In the genomic region with DNA sequence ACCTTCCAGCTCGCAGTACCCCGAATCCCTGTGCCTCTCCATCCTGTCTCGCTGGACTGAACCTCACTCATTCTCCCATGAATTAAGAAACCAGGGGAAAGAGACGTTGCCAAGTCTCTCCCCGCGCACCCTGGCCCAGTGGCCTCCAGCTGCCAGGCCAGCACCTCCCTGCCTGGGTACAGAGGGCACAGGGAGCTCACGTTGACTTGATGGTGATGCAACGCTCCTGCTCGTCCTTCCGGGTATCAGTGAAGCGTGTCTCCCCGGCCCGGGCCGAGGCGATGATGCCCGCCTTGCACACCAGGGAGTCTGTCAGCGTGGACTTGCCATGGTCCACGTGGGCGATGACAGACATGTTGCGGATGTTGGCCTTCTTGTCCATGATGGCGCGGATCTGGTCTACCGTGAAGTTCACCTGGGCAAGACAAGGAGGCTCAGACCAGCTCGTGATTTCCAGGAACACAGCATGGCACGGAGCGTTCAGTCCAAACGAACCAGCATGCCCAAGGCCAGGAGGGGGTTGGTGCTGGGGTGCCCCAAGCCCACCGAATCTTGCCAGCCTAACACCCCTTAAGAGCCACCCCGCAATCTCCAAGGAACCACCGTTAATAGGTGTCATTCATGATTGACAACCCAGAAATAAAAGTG, we compare ENCODE assay signal across 9 cellular contexts. TPM values are rescaled to one million over a fixed set of nuclear protein-coding genes. Genes with fewer than 3 reads are reported as not detected.
A peak's percentile ranks its signal among the peaks of the same experiment; 100 is the strongest.
DNase-seq lines count a peak whose midpoint lies in the region; ATAC-seq lines count a peak whose summit lies in the region.
"Had no signal": no experiment of that assay in that cellular context is flagged by ENCODE, and none has a peak within 500 bp of the region (broad histone marks: within the 10 kb centered on the region; RNA-seq: fewer than 3 reads in every experiment).

No MANE protein-coding gene starts in this region.

- H3K9me3 Mint-ChIP-seq in activated T-cell treated with anti-CD3 and anti-CD28 coated beads, Interleukin-2, amount 50 U/mL, for 24 hours: no peaks in the 10 kb centered on the region

- no peaks in the 10 kb centered on the region for H3K9me3 ChIP-seq in HAP-1

- H3K27me3 ChIP-seq in HAP-1 (ENCODE audit: low read depth) (no peaks in the 10 kb centered on the region), rectal smooth muscle tissue (ENCODE audit: control insufficient read depth, insufficient read depth, low read length) (no peaks in the 10 kb centered on the region)

- peak overlapping the region; percentile 60 for H3K9ac ChIP-seq in rectal smooth muscle tissue (ENCODE audit: low read length)

- no peaks in the 10 kb centered on the region for H3K27me3 Mint-ChIP-seq in activated T-cell treated with anti-CD3 and anti-CD28 coated beads, Interleukin-2, amount 50 U/mL, for 24 hours

- DNase-seq in Ammon's horn (ENCODE audit: low spot score): peak; percentile 13
- peak in 1 of 2 experiments; percentile 52 for DNase-seq in HAP-1 (ENCODE audit: low spot score in 2 of 2)
- DNase-seq in activated T-cell treated with anti-CD3 and anti-CD28 coated beads, Interleukin-2, amount 50 U/mL, for 24 hours: peak; percentile 67
- DNase-seq in germinal center (ENCODE audit: low spot score): peak; percentile 47
- no peak for DNase-seq in A172 (ENCODE audit: low spot score)
- no peak for DNase-seq in NK-92 treated with Interleukin-12 subunit alpha and Interleukin-12 subunit beta, amount 100 ng/mL, for 24 hours (lab: John Stamatoyannopoulos, UW)

- H3K36me3 ChIP-seq in HAP-1 (replicated peaks) (peaks cover 61% of the 10 kb centered on the region), rectal smooth muscle tissue (ENCODE audit: control insufficient read depth, insufficient read depth, low read length) (peaks cover 52% of the 10 kb centered on the region)

- no peak for ATAC-seq in HG03565 (IDR thresholded peaks at IDR 0.05; ENCODE audit: unreplicated experiment)

- H3K4me3 Mint-ChIP-seq in activated T-cell treated with anti-CD3 and anti-CD28 coated beads, Interleukin-2, amount 50 U/mL, for 24 hours: peak overlapping the region; percentile 97

- H3K27ac ChIP-seq in rectal smooth muscle tissue (ENCODE audit: low read depth, low read length): peak overlapping the region; percentile 95

- in situ Hi-C loops in HAP-1 (cut with MboI; ENCODE audit: low sequenced_read_pairs): no loop called here

- H3K27ac Mint-ChIP-seq in activated T-cell treated with anti-CD3 and anti-CD28 coated beads, Interleukin-2, amount 50 U/mL, for 24 hours: peak overlapping the region; percentile 99

- peaks cover 64% of the 10 kb centered on the region for H3K36me3 Mint-ChIP-seq in activated T-cell treated with anti-CD3 and anti-CD28 coated beads, Interleukin-2, amount 50 U/mL, for 24 hours (ENCODE audit: low read depth)

- peaks cover 71% of the 10 kb centered on the region for H3K4me1 Mint-ChIP-seq in activated T-cell treated with anti-CD3 and anti-CD28 coated beads, Interleukin-2, amount 50 U/mL, for 24 hours (ENCODE audit: low read depth)

- H3K4me1 ChIP-seq in HAP-1 (peaks cover 27% of the 10 kb centered on the region), rectal smooth muscle tissue (ENCODE audit: control insufficient read depth, insufficient read depth, low read length) (peaks cover 23% of the 10 kb centered on the region)

- peak overlapping the region; percentile 95 for H3K4me3 ChIP-seq in HAP-1
- H3K4me3 ChIP-seq in rectal smooth muscle tissue (ENCODE audit: low read length): peak overlapping the region; percentile 80

RNA-seq across cellular contexts. Expression of a gene that starts 1.2 kb away (rescaled TPM):
- 1,286 and 1,342 TPM in 2 replicates for total RNA-seq in A172 (2014; rRNA removed; shearing (Covaris generic))

RNA-seq across cellular contexts. Expression of a gene that starts 13.2 kb away (rescaled TPM):
- total RNA-seq in A172 (2014; rRNA removed; shearing (Covaris generic)): 65.9 and 140 TPM in 2 replicates

RNA-seq across cellular contexts. Expression of a gene that starts 23.5 kb away (rescaled TPM):
- 28.7 and 33.9 TPM in 2 replicates for total RNA-seq in A172 (2014; rRNA removed; shearing (Covaris generic))

RNA-seq across cellular contexts. Expression of a gene that starts 51.2 kb away (rescaled TPM):
- total RNA-seq in A172 (2014; rRNA removed; shearing (Covaris generic)): not detected in 2 replicates
- total RNA-seq: M059J had no signal

Comparison
In these comparisons a context has a peak if more than half of its experiments do, and no peak if none do; other contexts are left out.
1. DNase-seq: peak in Ammon's horn (single experiment), activated T-cell treated with anti-CD3 and anti-CD28 coated beads, Interleukin-2, amount 50 U/mL, for 24 hours (single experiment) and germinal center (single experiment); none in A172 (single experiment) and NK-92 treated with Interleukin-12 subunit alpha and Interleukin-12 subunit beta, amount 100 ng/mL, for 24 hours (single experiment).